13 cellular contexts compared by ENCODE assay signal in the genomic region with DNA sequence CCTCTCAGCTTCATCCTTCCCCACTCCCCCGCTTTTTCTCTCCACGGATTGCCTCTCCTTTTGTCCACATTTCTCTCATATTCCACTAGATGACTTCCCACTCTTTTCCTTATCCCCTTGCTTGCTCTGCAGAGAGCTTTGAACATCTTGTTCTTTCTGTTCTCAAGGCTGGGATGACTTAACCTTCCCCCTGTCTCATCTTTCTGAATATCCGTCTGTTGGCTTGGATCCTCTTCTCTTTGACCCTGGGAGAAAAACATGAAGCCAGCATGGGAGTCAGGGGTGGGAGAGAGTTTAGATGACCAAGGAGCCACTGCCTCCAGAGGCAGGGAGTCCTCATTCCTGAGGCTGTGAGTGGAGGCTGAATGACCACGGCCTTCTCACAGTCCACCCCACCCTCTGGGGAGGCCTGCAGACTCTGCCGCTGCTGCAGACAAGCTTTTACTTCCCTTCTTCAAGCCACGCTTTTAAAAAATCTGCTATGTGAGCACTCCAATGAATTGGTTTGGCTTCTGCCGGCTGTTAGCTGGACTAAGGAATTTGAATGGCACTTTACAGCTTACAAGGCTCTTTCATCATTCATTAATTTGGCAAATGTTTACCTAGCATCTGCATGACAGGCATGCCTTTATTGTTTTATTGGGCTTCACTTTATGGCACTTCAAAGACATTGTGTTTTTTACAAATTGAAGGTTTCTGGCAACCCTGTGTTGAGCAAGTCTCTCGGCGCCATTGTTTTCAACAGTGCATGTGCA.
DNase-seq lines count a peak whose midpoint lies in the region; ATAC-seq and TF ChIP-seq lines count a peak whose summit lies in the region.
"Had no signal": no experiment of that assay in that cellular context is flagged by ENCODE, and none has a peak within 500 bp of the region (broad histone marks: within the 10 kb centered on the region; RNA-seq: fewer than 3 reads in every experiment).

No MANE protein-coding gene starts in this region.

- TF ChIP-seq POLR2A in testis (IDR thresholded peaks at IDR 0.05) = no peak

- H3K36me3 ChIP-seq in HUES48 (ENCODE audit: control insufficient read depth, insufficient read depth, low read length) = no peaks in the 10 kb centered on the region
- H3K36me3 ChIP-seq in left lung = no peaks in the 10 kb centered on the region
- H3K36me3 ChIP-seq in testis (ENCODE audit: low read depth, missing control alignments) = no peaks in the 10 kb centered on the region

- H3K4me1 ChIP-seq in HUES48 (ENCODE audit: control insufficient read depth, insufficient read depth, low read length) = peaks cover 29% of the 10 kb centered on the region
- no peaks in the 10 kb centered on the region for H3K4me1 ChIP-seq in left lung
- H3K4me1 ChIP-seq in testis = peaks cover 11% of the 10 kb centered on the region

- H3K27me3 ChIP-seq in HUES48 (ENCODE audit: control insufficient read depth, insufficient read depth, low read length) (no peaks in the 10 kb centered on the region), left lung (no peaks in the 10 kb centered on the region), testis (no peaks in the 10 kb centered on the region)

- H3K4me3 ChIP-seq in HUES48 (ENCODE audit: low read depth, low read length) = no peak overlapping the region
- no peak overlapping the region for H3K4me3 ChIP-seq in left lung
- no peak overlapping the region for H3K4me3 ChIP-seq in testis

- ATAC-seq in left lung = peak; percentile 83
- no peak for ATAC-seq in GM21360 (IDR thresholded peaks at IDR 0.05; ENCODE audit: unreplicated experiment)
- ATAC-seq: CD8-positive, alpha-beta T cell; naive thymus-derived CD4-positive, alpha-beta T cell had no signal

- H3K9ac ChIP-seq in HUES48 (ENCODE audit: low read depth, low read length) = no peak overlapping the region

- H3K9me3 ChIP-seq in HUES48 (ENCODE audit: control insufficient read depth, insufficient read depth, low read length) = no peaks in the 10 kb centered on the region
- no peaks in the 10 kb centered on the region for H3K9me3 ChIP-seq in left lung
- no peaks in the 10 kb centered on the region for H3K9me3 ChIP-seq in testis

- intact Hi-C loops in left lung (cut with DNase I) = no loop called here
- intact Hi-C loops in testis (cut with DNase I; ENCODE audit: low total_unique reads) = no loop called here

- no peak for TF ChIP-seq CTCF in left lung (IDR thresholded peaks at IDR 0.05)
- TF ChIP-seq CTCF in testis (IDR thresholded peaks at IDR 0.05) = no peak
- TF ChIP-seq CTCF in GM10266 (IDR thresholded peaks at IDR 0.05; ENCODE audit: control insufficient read depth, insufficient read depth, low read depth, missing control alignments) = no peak

- DNase-seq in amniotic epithelial cell (ENCODE audit: low read depth) = peak; percentile 55
- no peak for DNase-seq in left lung
- peak; percentile 24 for DNase-seq in testis
- DNase-seq in GM10266 (ENCODE audit: extremely low spot score) = no peak
- no peak for DNase-seq in GM19240 (ENCODE audit: insufficient read length, low spot score)
- DNase-seq in GM19238 (ENCODE audit: insufficient read length, low spot score) = no peak
- DNase-seq: activated CD4-positive, alpha-beta T cell treated with anti-CD3 and anti-CD28 coated beads for 1 hour; CD8-positive, alpha-beta T cell; foreskin melanocyte; immature natural killer cell; naive thymus-derived CD4-positive, alpha-beta T cell had no signal

- H3K27ac ChIP-seq in HUES48 (ENCODE audit: low read depth, low read length) = peak overlapping the region; percentile 48
- no peak overlapping the region for H3K27ac ChIP-seq in left lung
- H3K27ac ChIP-seq in testis = peak overlapping the region in 1 of 2 donors; percentile 75

- WGBS in testis, 2 donors = 47 to 58% methylated on average over 9 of the region's 9 CpGs

Comparison
In these comparisons a context has a peak if more than half of its experiments do, and no peak if none do; other contexts are left out.
1. DNase-seq: peak in amniotic epithelial cell (single experiment) and testis (single experiment); none in left lung (0 of 2), GM10266 (single experiment), GM19240 (single experiment) and GM19238 (single experiment).